In genomic region chr10:46878743-46879142, GRCh38 we compare ENCODE assay signal across 10 cellular contexts. TPM values are rescaled to one million over a fixed set of nuclear protein-coding genes. Genes with fewer than 3 reads are reported as not detected.
DNase-seq lines count a peak whose midpoint lies in the region; ATAC-seq, FAIRE-seq and TF ChIP-seq lines count a peak whose summit lies in the region.
"Not testable (repeated sequence)": the region's sequence is repeated elsewhere in the genome, so short reads cannot be mapped to it uniquely, and the experiment has no call there.
"Had no signal": no experiment of that assay in that cellular context is flagged by ENCODE, and none has a peak within 500 bp of the region (broad histone marks: within the 10 kb centered on the region; RNA-seq: fewer than 3 reads in every experiment).

No MANE protein-coding gene starts in this region.

- ATAC-seq in pancreas, result peak in 3 of 4 donors; percentile 39 to 86 (median 75)

- not testable (repeated sequence) for TF ChIP-seq POLR2A in adrenal gland (IDR thresholded peaks at IDR 0.05)

- not testable (repeated sequence) for H3K9me3 ChIP-seq in adrenal gland (replicated peaks in 1 of 3); iPS DF 6.9 (ENCODE audit: control insufficient read depth, insufficient read depth, low read length); pancreas

- not testable (repeated sequence) for H3K36me3 ChIP-seq in adrenal gland (replicated peaks in 1 of 2); iPS DF 6.9 (ENCODE audit: control insufficient read depth, insufficient read depth, low read length); pancreas

- FAIRE-seq in pancreas (lab: Jason Lieb, UNC), result not testable (repeated sequence)

- H3K27ac ChIP-seq in adrenal gland; iPS DF 6.9 (ENCODE audit: low read length); pancreas: not testable (repeated sequence)

- H3K27me3 ChIP-seq in adrenal gland; iPS DF 6.9 (ENCODE audit: control insufficient read depth, insufficient read depth, low read length); pancreas: not testable (repeated sequence)

- not testable (repeated sequence) for H3K4me3 ChIP-seq in adrenal gland; iPS DF 6.9 (ENCODE audit: low read length); pancreas

- 29 to 80% (median 35%) methylated on average over 1 to 7 of the region's 7 CpGs for whole genome bisulfite sequencing in adrenal gland, 4 donors
- WGBS in iPS DF 6.9 (ENCODE audit: insufficient coverage, insufficient read length), result no CpG with 5 or more reads among the region's 7 CpGs
- WGBS in pancreas, 2 donors, result 52 to 56% methylated on average over 7 of the region's 7 CpGs

- not testable (repeated sequence) for H3K4me1 ChIP-seq in adrenal gland (replicated peaks in 1 of 2); iPS DF 6.9 (ENCODE audit: control insufficient read depth, insufficient read depth, low read length); pancreas

- intact Hi-C loops in adrenal gland (cut with DNase I); pancreas (cut with DNase I): not testable (repeated sequence)

- peak; percentile 71 for DNase-seq in Ammon's horn (ENCODE audit: low spot score)
- DNase-seq in DMS79 treated with DMSO at 0.1 percent for 48 hours (lab: John Stamatoyannopoulos, UW), result peak; percentile 20
- peak; percentile 45 for DNase-seq in NCI-H1436 (lab: John Stamatoyannopoulos, UW)
- peak; percentile 91 for DNase-seq in NCI-H2171 treated with DMSO at 0.1 percent for 48 hours (lab: John Stamatoyannopoulos, UW)
- peak; percentile 78 for DNase-seq in NCI-H748 (lab: John Stamatoyannopoulos, UW; ENCODE audit: unreplicated experiment)
- DNase-seq in adrenal gland, result peak in 6 of 7 donors; percentile 18 to 81 (median 29)
- peak; percentile 9 for DNase-seq in iPS DF 6.9 (ENCODE audit: low read depth, low spot score)
- not testable (repeated sequence) for DNase-seq in pancreas

- not testable (repeated sequence) for TF ChIP-seq CTCF in adrenal gland (IDR thresholded peaks at IDR 0.05); pancreas (IDR thresholded peaks at IDR 0.05)

RNA-seq across cellular contexts. Expression of gene PTPN20, which starts 32.5 kb away (rescaled TPM):
- total RNA-seq in adrenal gland, result 10 to 100 TPM in 4 of 8 donors, 1 to 10 TPM in 4; 4.3 to 27.2 (median 11.2) TPM
- polyA plus RNA-seq in adrenal gland, result 10 to 100 TPM in 1 of 3 donors, 1 to 10 TPM in 2; 3.2 to 18.2 (median 4.5) TPM
- 1 to 10 TPM; 1.4 to 8.3 (median 3.3) TPM for total RNA-seq in pancreas
- polyA plus RNA-seq in pancreas, result 1 to 10 TPM; 2.6 to 3.2 TPM
- total RNA-seq: M059J, OCI-LY7 had no signal
